10 cellular contexts compared by ENCODE assay signal in the genomic region with DNA sequence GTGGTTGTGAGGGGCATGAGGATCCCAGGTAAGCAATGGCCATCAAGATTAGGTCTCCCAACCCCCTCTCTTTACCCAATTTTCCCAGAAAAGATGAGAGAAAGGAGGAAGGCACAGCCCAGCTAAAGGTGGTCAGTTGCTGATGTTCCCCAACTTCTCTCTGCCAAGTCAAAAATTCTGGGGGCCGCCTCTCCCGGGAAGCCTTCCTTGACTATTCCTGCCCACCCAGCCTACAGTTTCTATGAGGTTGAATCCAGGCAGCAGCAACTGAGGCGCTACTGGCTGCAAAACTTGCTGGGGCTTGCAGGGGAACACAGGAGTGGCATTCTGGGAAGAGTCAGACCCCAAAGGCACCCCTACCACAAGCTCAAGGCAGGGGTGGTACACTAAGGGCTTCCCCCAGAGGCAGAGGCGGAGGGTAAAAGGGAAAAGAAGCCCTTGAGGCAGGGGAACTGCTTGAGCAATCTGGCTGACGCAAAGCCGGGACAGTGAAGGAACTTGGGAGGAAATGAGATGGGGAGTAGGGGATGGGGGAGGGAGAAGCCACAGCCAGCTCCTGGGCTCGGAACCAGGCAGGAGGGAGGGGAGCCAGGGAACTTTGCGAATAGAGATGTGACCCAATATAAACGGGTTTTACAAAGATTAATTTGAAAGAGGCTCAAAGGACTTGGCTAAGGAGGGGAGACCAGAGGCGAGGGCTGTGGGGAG. TPM values are rescaled to one million over a fixed set of nuclear protein-coding genes. Genes with fewer than 3 reads are reported as not detected.
DNase-seq lines count a peak whose midpoint lies in the region; ATAC-seq and TF ChIP-seq lines count a peak whose summit lies in the region.
"Had no signal": no experiment of that assay in that cellular context is flagged by ENCODE, and none has a peak within 500 bp of the region (broad histone marks: within the 10 kb centered on the region; RNA-seq: fewer than 3 reads in every experiment).

No MANE protein-coding gene starts in this region.

- no peak overlapping the region for H3K9ac ChIP-seq in endodermal cell (ENCODE audit: extremely low read depth, low read length, poor library complexity, severe bottlenecking)

- peaks cover 2% of the 10 kb centered on the region for H3K9me3 ChIP-seq in aorta (ENCODE audit: control insufficient read depth, low read length)
- H3K9me3 ChIP-seq in endodermal cell (ENCODE audit: control insufficient read depth, low read length) = peaks cover 8% of the 10 kb centered on the region
- H3K9me3 ChIP-seq: A549 had no signal

- H3K27me3 ChIP-seq in aorta (ENCODE audit: control insufficient read depth in 1 of 2, insufficient read depth in 2 of 2, low read length in 1 of 2) (no peaks in the 10 kb centered on the region), endodermal cell (ENCODE audit: control insufficient read depth, insufficient read depth, low read length, poor library complexity, severe bottlenecking) (no peaks in the 10 kb centered on the region)

- DNase-seq in activated naive CD4-positive, alpha-beta T cell treated with anti-CD3 and anti-CD28 coated beads for 36 hours = no peak
- no peak for DNase-seq in activated naive CD4-positive, alpha-beta T cell treated with Interleukin-2 at 50 U/mL for 16 hours
- DNase-seq in epithelial cell of esophagus (ENCODE audit: low read depth) (peak; percentile 67), mesothelial cell of epicardium (ENCODE audit: low spot score in 2 of 2, unreplicated experiment in 2 of 2) (no peak), aorta (peak; percentile 89 to 91), NCI-H345 (lab: John Stamatoyannopoulos, UW) (no peak), endodermal cell (no peak)
- DNase-seq: activated naive CD4-positive, alpha-beta T cell treated with anti-CD3 and anti-CD28 coated beads, Interleukin-2, amount 10 ng/mL, durations not matched to agents 7 days and 5 days had no signal

- WGBS in aorta, 2 donors = 22 to 26% methylated on average over 10 of the region's 10 CpGs
- 76 to 91% methylated on average over 7 to 10 of the region's 10 CpGs for WGBS in endodermal cell (ENCODE audit: insufficient coverage in 1 of 2, insufficient read length in 1 of 2), 2 experiments

- H3K4me1 Mint-ChIP-seq in activated naive CD4-positive, alpha-beta T cell treated with anti-CD3 and anti-CD28 coated beads for 36 hours (ENCODE audit: low read depth) = no peaks in the 10 kb centered on the region
- H3K4me1 Mint-ChIP-seq in mesothelial cell of epicardium = peaks cover 32% of the 10 kb centered on the region
- H3K4me1 Mint-ChIP-seq in endodermal cell = peaks cover 1% of the 10 kb centered on the region
- H3K4me1 Mint-ChIP-seq in activated T-helper 17 cell treated with anti-CD3 and anti-CD28 coated beads, Interleukin-2, amount 50 U/mL, for 72 hours = peaks cover 2% of the 10 kb centered on the region
- H3K4me1 Mint-ChIP-seq: activated naive CD4-positive, alpha-beta T cell treated with anti-CD3 and anti-CD28 coated beads, Interleukin-2, amount 10 ng/mL, durations not matched to agents 7 days and 5 days had no signal

- H3K4me3 Mint-ChIP-seq in activated naive CD4-positive, alpha-beta T cell treated with anti-CD3 and anti-CD28 coated beads for 36 hours = no peak overlapping the region
- no peak overlapping the region for H3K4me3 Mint-ChIP-seq in mesothelial cell of epicardium
- no peak overlapping the region for H3K4me3 Mint-ChIP-seq in endodermal cell
- no peak overlapping the region for H3K4me3 Mint-ChIP-seq in activated T-helper 17 cell treated with anti-CD3 and anti-CD28 coated beads, Interleukin-2, amount 50 U/mL, for 72 hours
- H3K4me3 Mint-ChIP-seq: activated naive CD4-positive, alpha-beta T cell treated with anti-CD3 and anti-CD28 coated beads, Interleukin-2, amount 10 ng/mL, durations not matched to agents 7 days and 5 days had no signal

- H3K4me1 ChIP-seq in aorta (ENCODE audit: control insufficient read depth in 1 of 2, insufficient read depth in 2 of 2, low read length in 2 of 2) (no peaks in the 10 kb centered on the region), endodermal cell (ENCODE audit: control insufficient read depth, insufficient read depth, low read length) (no peaks in the 10 kb centered on the region)
- H3K4me1 ChIP-seq: A549 had no signal

- CTCF ChIA-PET in activated naive CD4-positive, alpha-beta T cell treated with anti-CD3 and anti-CD28 coated beads for 36 hours (lab: Charles Lee) = no interaction called here

- H3K36me3 ChIP-seq in aorta (ENCODE audit: control insufficient read depth in 1 of 2, insufficient read depth in 2 of 2, low read length in 1 of 2) (peaks cover 0 to 10% of the 10 kb centered on the region in 2 donors), endodermal cell (ENCODE audit: control insufficient read depth, insufficient read depth, low read length) (peaks cover 24% of the 10 kb centered on the region)

- H3K4me3 ChIP-seq in epithelial cell of esophagus (ENCODE audit: low read length) = no peak overlapping the region
- no peak overlapping the region for H3K4me3 ChIP-seq in aorta (ENCODE audit: low read length in 2 of 2)
- H3K4me3 ChIP-seq in endodermal cell (ENCODE audit: low read length) = no peak overlapping the region
- H3K4me3 ChIP-seq: A549 had no signal

- TF ChIP-seq CTCF in epithelial cell of esophagus (IDR thresholded peaks at IDR 0.05; ENCODE audit: insufficient read depth, low read depth, low read length, missing control alignments) = no peak
- no peak for TF ChIP-seq CTCF in mesothelial cell of epicardium (IDR thresholded peaks at IDR 0.05; ENCODE audit: unreplicated experiment)
- no peak for TF ChIP-seq CTCF in endodermal cell (conservative IDR thresholded peaks at IDR 0.05)

- H3K27ac ChIP-seq in aorta (ENCODE audit: low read depth in 1 of 2, low read length in 2 of 2) = no peak overlapping the region
- no peak overlapping the region for H3K27ac ChIP-seq in endodermal cell (ENCODE audit: low read depth, low read length)
- H3K27ac ChIP-seq: A549 had no signal

- peak; percentile 79 for ATAC-seq in aorta (ENCODE audit: low FRiP score)
- no peak for ATAC-seq in activated T-helper 17 cell treated with anti-CD3 and anti-CD28 coated beads, Interleukin-2, amount 50 U/mL, for 72 hours (replicated peaks)

- no peaks in the 10 kb centered on the region for H3K36me3 Mint-ChIP-seq in activated naive CD4-positive, alpha-beta T cell treated with anti-CD3 and anti-CD28 coated beads for 36 hours (ENCODE audit: low read depth)
- H3K36me3 Mint-ChIP-seq in mesothelial cell of epicardium (no peaks in the 10 kb centered on the region), endodermal cell (ENCODE audit: low read depth) (peaks cover 25% of the 10 kb centered on the region)
- no peaks in the 10 kb centered on the region for H3K36me3 Mint-ChIP-seq in activated T-helper 17 cell treated with anti-CD3 and anti-CD28 coated beads, Interleukin-2, amount 50 U/mL, for 72 hours (ENCODE audit: low read depth)
- H3K36me3 Mint-ChIP-seq: activated naive CD4-positive, alpha-beta T cell treated with anti-CD3 and anti-CD28 coated beads, Interleukin-2, amount 10 ng/mL, durations not matched to agents 7 days and 5 days had no signal

- H3K27ac Mint-ChIP-seq in activated naive CD4-positive, alpha-beta T cell treated with anti-CD3 and anti-CD28 coated beads for 36 hours = peak overlapping the region; percentile 69
- H3K27ac Mint-ChIP-seq in mesothelial cell of epicardium (peak overlapping the region; percentile 53), endodermal cell (no peak overlapping the region)
- H3K27ac Mint-ChIP-seq in activated T-helper 17 cell treated with anti-CD3 and anti-CD28 coated beads, Interleukin-2, amount 50 U/mL, for 72 hours = no peak overlapping the region
- H3K27ac Mint-ChIP-seq: activated naive CD4-positive, alpha-beta T cell treated with anti-CD3 and anti-CD28 coated beads, Interleukin-2, amount 10 ng/mL, durations not matched to agents 7 days and 5 days had no signal

- no peaks in the 10 kb centered on the region for H3K9me3 Mint-ChIP-seq in activated naive CD4-positive, alpha-beta T cell treated with anti-CD3 and anti-CD28 coated beads for 36 hours
- H3K9me3 Mint-ChIP-seq in mesothelial cell of epicardium (no peaks in the 10 kb centered on the region), endodermal cell (no peaks in the 10 kb centered on the region)
- no peaks in the 10 kb centered on the region for H3K9me3 Mint-ChIP-seq in activated T-helper 17 cell treated with anti-CD3 and anti-CD28 coated beads, Interleukin-2, amount 50 U/mL, for 72 hours
- H3K9me3 Mint-ChIP-seq: activated naive CD4-positive, alpha-beta T cell treated with anti-CD3 and anti-CD28 coated beads, Interleukin-2, amount 10 ng/mL, durations not matched to agents 7 days and 5 days had no signal

- intact Hi-C loops in activated naive CD4-positive, alpha-beta T cell treated with anti-CD3 and anti-CD28 coated beads for 36 hours (cut with micrococcal nuclease) = no loop called here
- intact Hi-C loops in aorta (cut with DNase I) = loop anchor here in 1 of 2 donors (1.0 kb wide), 1 partner anchor 16 kb away; no protein-coding TSS in a partner anchor

- H3K27me3 Mint-ChIP-seq in activated naive CD4-positive, alpha-beta T cell treated with anti-CD3 and anti-CD28 coated beads for 36 hours (ENCODE audit: low read depth) = peaks cover 15% of the 10 kb centered on the region
- H3K27me3 Mint-ChIP-seq in mesothelial cell of epicardium (ENCODE audit: low read depth) (no peaks in the 10 kb centered on the region), endodermal cell (ENCODE audit: insufficient read depth) (no peaks in the 10 kb centered on the region)
- peaks cover 33% of the 10 kb centered on the region for H3K27me3 Mint-ChIP-seq in activated T-helper 17 cell treated with anti-CD3 and anti-CD28 coated beads, Interleukin-2, amount 50 U/mL, for 72 hours

RNA-seq across cellular contexts. Expression of gene SDC3, which starts 31.2 kb away (rescaled TPM):
- total RNA-seq in activated naive CD4-positive, alpha-beta T cell treated with anti-CD3 and anti-CD28 coated beads for 36 hours = under 1 TPM; 0.19 to 0.49 TPM
- 43.2 to 46.7 TPM (median 43.3 TPM) in 3 replicates for total RNA-seq in mesothelial cell of epicardium
- total RNA-seq in aorta = 10 to 100 TPM; 64.7 to 72.7 TPM
- polyA plus RNA-seq in aorta = 10 to 100 TPM; 19.1 to 20.8 TPM
- total RNA-seq in endodermal cell = 100 to 1,000 TPM in 1 of 2 donors, 10 to 100 TPM in 1; 94.1 to 143 TPM
- 94.6 TPM for polyA plus RNA-seq in endodermal cell (2013, experiment 1 of 2)
- polyA plus RNA-seq in endodermal cell (2013, experiment 2 of 2) = 84.7 TPM
- total RNA-seq in activated T-helper 17 cell treated with anti-CD3 and anti-CD28 coated beads, Interleukin-2, amount 50 U/mL, for 72 hours = under 1 TPM in 1 of 2 donors, not detected in 1; 0.11 TPM

Comparison
In these comparisons a context has a peak if more than half of its experiments do, and no peak if none do; other contexts are left out.
1. DNase-seq: peak in epithelial cell of esophagus (single experiment) and aorta (2 of 2); none in activated naive CD4-positive, alpha-beta T cell treated with anti-CD3 and anti-CD28 coated beads for 36 hours (single experiment), activated naive CD4-positive, alpha-beta T cell treated with Interleukin-2 at 50 U/mL for 16 hours (single experiment), mesothelial cell of epicardium (0 of 2), NCI-H345 (single experiment) and endodermal cell (single experiment).
2. H3K27ac Mint-ChIP-seq: peak in activated naive CD4-positive, alpha-beta T cell treated with anti-CD3 and anti-CD28 coated beads for 36 hours (single experiment) and mesothelial cell of epicardium (single experiment); none in endodermal cell (single experiment) and activated T-helper 17 cell treated with anti-CD3 and anti-CD28 coated beads, Interleukin-2, amount 50 U/mL, for 72 hours (single experiment).
3. RNA of gene SDC3, which starts 31.2 kb away (total RNA-seq): 94.1 to 143 TPM in endodermal cell, 64.7 to 72.7 TPM in aorta and 43.2 to 46.7 TPM in mesothelial cell of epicardium; 0.19 to 0.49 TPM in activated naive CD4-positive, alpha-beta T cell treated with anti-CD3 and anti-CD28 coated beads for 36 hours and 0.11 TPM in activated T-helper 17 cell treated with anti-CD3 and anti-CD28 coated beads, Interleukin-2, amount 50 U/mL, for 72 hours; every median in the first group is over 10 times any median in the second.